ENCODE assay signal across 38 cellular contexts in genomic region chr20:33154252-33154651, GRCh38. TPM values are rescaled to one million over a fixed set of nuclear protein-coding genes. Genes with fewer than 3 reads are reported as not detected.
"Had no signal": no experiment of that assay in that cellular context is flagged by ENCODE, and none has a peak within 500 bp of the region (broad histone marks: within the 10 kb centered on the region; RNA-seq: fewer than 3 reads in every experiment).

No MANE protein-coding gene starts in this region.

- ATAC-seq: activated CD8-positive, alpha-beta T cell treated with anti-CD3 and anti-CD28 coated beads for 36 hours; activated naive CD4-positive, alpha-beta T cell treated with anti-CD3 and anti-CD28 coated beads, Interleukin-2, amount 50 U/mL, for 72 hours; activated T-cell treated with anti-CD3 and anti-CD28 coated beads, Interleukin-2, amount 50 U/mL, for 4 hours; activated T-cell treated with anti-CD3 and anti-CD28 coated beads, Interleukin-2, amount 50 U/mL, for 72 hours; activated T-helper 17 cell treated with anti-CD3 and anti-CD28 coated beads, Interleukin-2, amount 50 U/mL, for 72 hours; body of pancreas had no signal

- H3K36me3 Mint-ChIP-seq: activated CD4-positive, alpha-beta memory T cell treated with anti-CD3 and anti-CD28 coated beads for 36 hours; activated naive CD4-positive, alpha-beta T cell treated with anti-CD3 and anti-CD28 coated beads, Interleukin-2, amount 50 U/mL, for 72 hours; activated naive CD8-positive, alpha-beta T cell treated with anti-CD3 and anti-CD28 coated beads for 36 hours had no signal

- H3K4me1 ChIP-seq: adrenal gland, body of pancreas, breast epithelium had no signal

- H3K27me3 ChIP-seq: adrenal gland, body of pancreas, brain microvascular endothelial cell had no signal

- H3K27ac Mint-ChIP-seq: activated B cell treated with CpG ODN at 0.5 μM for 24 hours; activated CD4-positive, alpha-beta memory T cell treated with anti-CD3 and anti-CD28 coated beads for 36 hours; activated CD4-positive, alpha-beta T cell treated with anti-CD3 and anti-CD28 coated beads, Interleukin-2, amount 10 ng/mL, durations not matched to agents 24 days and 14 days; activated CD8-positive, alpha-beta T cell treated with anti-CD3 and anti-CD28 coated beads for 36 hours; activated naive CD4-positive, alpha-beta T cell treated with anti-CD3 and anti-CD28 coated beads for 36 hours; activated naive CD4-positive, alpha-beta T cell treated with anti-CD3 and anti-CD28 coated beads, Interleukin-2, amount 50 U/mL, for 72 hours; activated naive CD8-positive, alpha-beta T cell treated with anti-CD3 and anti-CD28 coated beads for 36 hours; activated T-cell treated with anti-CD3 and anti-CD28 coated beads, Interleukin-2, amount 50 U/mL, for 72 hours; activated T-helper 1 cell treated with anti-CD3 and anti-CD28 coated beads, Interleukin-12 subunit alpha, Interleukin-12 subunit beta, Interleukin-2, Interleukin-4 antibody, amounts not matched to agents 30 ng/mL and 10 ng/mL and 1 ng/mL, durations not matched to agents 14 hours and 24 hours and 36 hours; activated T-helper 17 cell treated with anti-CD3 and anti-CD28 coated beads, Interleukin-2, amount 50 U/mL, for 72 hours; T-helper 1 cell treated with Interleukin-12 subunit alpha and Interleukin-12 subunit beta and Interleukin-4 antibody, amounts not matched to agents 30 μg/mL and 1 μg/mL, for 36 hours; T-helper 2 cell treated with Interferon-gamma antibody and Interleukin-4, amounts not matched to agents 5 μg/mL and 100 μg/mL, for 36 hours had no signal

- H3K4me3 Mint-ChIP-seq: activated B cell treated with CpG ODN at 0.5 μM for 24 hours; activated CD4-positive, alpha-beta memory T cell treated with anti-CD3 and anti-CD28 coated beads for 36 hours; activated CD4-positive, alpha-beta T cell treated with anti-CD3 and anti-CD28 coated beads, Interleukin-2, amount 10 ng/mL, durations not matched to agents 24 days and 14 days; activated CD8-positive, alpha-beta T cell treated with anti-CD3 and anti-CD28 coated beads for 36 hours; activated naive CD4-positive, alpha-beta T cell treated with anti-CD3 and anti-CD28 coated beads for 36 hours; activated naive CD8-positive, alpha-beta T cell treated with anti-CD3 and anti-CD28 coated beads for 36 hours; activated T-cell treated with anti-CD3 and anti-CD28 coated beads, Interleukin-2, amount 50 U/mL, for 4 hours; activated T-cell treated with anti-CD3 and anti-CD28 coated beads, Interleukin-2, amount 50 U/mL, for 72 hours; activated T-helper 1 cell treated with anti-CD3 and anti-CD28 coated beads, Interleukin-12 subunit alpha, Interleukin-12 subunit beta, Interleukin-2, Interleukin-4 antibody, amounts not matched to agents 30 ng/mL and 10 ng/mL and 1 ng/mL, durations not matched to agents 14 hours and 24 hours and 36 hours; activated T-helper 17 cell treated with anti-CD3 and anti-CD28 coated beads, Interleukin-2, amount 50 U/mL, for 72 hours; T-helper 1 cell treated with Interleukin-12 subunit alpha and Interleukin-12 subunit beta and Interleukin-4 antibody, amounts not matched to agents 30 μg/mL and 1 μg/mL, for 36 hours; T-helper 2 cell treated with Interferon-gamma antibody and Interleukin-4, amounts not matched to agents 5 μg/mL and 100 μg/mL, for 36 hours had no signal

- H3K4me1 Mint-ChIP-seq: activated B cell treated with CpG ODN at 0.5 μM for 24 hours; activated CD4-positive, alpha-beta T cell treated with anti-CD3 and anti-CD28 coated beads, Interleukin-2, amount 10 ng/mL, durations not matched to agents 24 days and 14 days; activated naive CD8-positive, alpha-beta T cell treated with anti-CD3 and anti-CD28 coated beads for 36 hours; activated T-helper 17 cell treated with anti-CD3 and anti-CD28 coated beads, Interleukin-2, amount 50 U/mL, for 72 hours had no signal

- DNase-seq: activated B cell treated with CpG ODN at 0.5 μM for 24 hours; activated CD4-positive, alpha-beta memory T cell treated with anti-CD3 and anti-CD28 coated beads for 36 hours; activated CD4-positive, alpha-beta T cell treated with anti-CD3 and anti-CD28 coated beads for 4 hours; activated CD4-positive, alpha-beta T cell treated with anti-CD3 and anti-CD28 coated beads, Interleukin-2, amount 10 ng/mL, durations not matched to agents 24 days and 14 days; activated CD4-positive, alpha-beta T cell treated with anti-CD3 and anti-CD28 coated beads, Interleukin-2, amount 50 U/mL, for 1 hour; activated CD4-positive, alpha-beta T cell treated with anti-CD3 and anti-CD28 coated beads, Interleukin-2, amount 50 U/mL, for 4 hours; activated CD4-positive, CD25-positive, alpha-beta regulatory T cell treated with anti-CD3 and anti-CD28 coated beads, Interleukin-2, amount 50 U/mL, for 72 hours; activated CD8-positive, alpha-beta T cell treated with anti-CD3 and anti-CD28 coated beads for 36 hours; activated effector memory CD4-positive, alpha-beta T cell treated with anti-CD3 and anti-CD28 coated beads, Interleukin-2, amount 50 U/mL, for 16 hours; activated gamma-delta T cell treated with Interleukin-2 at 50 U/mL for 16 hours; activated naive CD4-positive, alpha-beta T cell; activated naive CD4-positive, alpha-beta T cell treated with anti-CD3 and anti-CD28 coated beads for 36 hours; activated naive CD4-positive, alpha-beta T cell treated with anti-CD3 and anti-CD28 coated beads, Interleukin-2, amount 50 U/mL, for 16 hours; activated naive CD8-positive, alpha-beta T cell treated with anti-CD3 and anti-CD28 coated beads for 36 hours; activated T-cell treated with anti-CD3 and anti-CD28 coated beads for 4 hours; activated T-cell treated with anti-CD3 and anti-CD28 coated beads, Interleukin-2, amount 50 U/mL, for 1 hour; activated T-cell treated with anti-CD3 and anti-CD28 coated beads, Interleukin-2, amount 50 U/mL, for 4 hours; activated T-cell treated with anti-CD3 and anti-CD28 coated beads, Interleukin-2, amount 50 U/mL, for 72 hours; adrenal gland; amniotic stem cell; aorta; body of pancreas; brain microvascular endothelial cell; central memory CD4-positive, alpha-beta T cell; T-helper 1 cell; T-helper 2 cell; T-helper 9 cell had no signal

- H3K27ac ChIP-seq: adrenal gland, body of pancreas, brain microvascular endothelial cell, breast epithelium, VCaP had no signal

- H3K9me3 ChIP-seq: adrenal gland, body of pancreas, breast epithelium had no signal

- H3K9me3 Mint-ChIP-seq: activated B cell treated with CpG ODN at 0.5 μM for 24 hours; activated CD4-positive, alpha-beta memory T cell treated with anti-CD3 and anti-CD28 coated beads for 36 hours; activated CD4-positive, alpha-beta T cell treated with anti-CD3 and anti-CD28 coated beads, Interleukin-2, amount 10 ng/mL, durations not matched to agents 24 days and 14 days; activated CD8-positive, alpha-beta T cell treated with anti-CD3 and anti-CD28 coated beads for 36 hours; activated naive CD4-positive, alpha-beta T cell treated with anti-CD3 and anti-CD28 coated beads for 36 hours; activated naive CD4-positive, alpha-beta T cell treated with anti-CD3 and anti-CD28 coated beads, Interleukin-2, amount 50 U/mL, for 72 hours; activated naive CD8-positive, alpha-beta T cell treated with anti-CD3 and anti-CD28 coated beads for 36 hours; activated T-cell treated with anti-CD3 and anti-CD28 coated beads, Interleukin-2, amount 50 U/mL, for 4 hours; activated T-cell treated with anti-CD3 and anti-CD28 coated beads, Interleukin-2, amount 50 U/mL, for 72 hours; activated T-helper 1 cell treated with anti-CD3 and anti-CD28 coated beads, Interleukin-12 subunit alpha, Interleukin-12 subunit beta, Interleukin-2, Interleukin-4 antibody, amounts not matched to agents 30 ng/mL and 10 ng/mL and 1 ng/mL, durations not matched to agents 14 hours and 24 hours and 36 hours; activated T-helper 17 cell treated with anti-CD3 and anti-CD28 coated beads, Interleukin-2, amount 50 U/mL, for 72 hours; T-helper 1 cell treated with Interleukin-12 subunit alpha and Interleukin-12 subunit beta and Interleukin-4 antibody, amounts not matched to agents 30 μg/mL and 1 μg/mL, for 36 hours; T-helper 2 cell treated with Interferon-gamma antibody and Interleukin-4, amounts not matched to agents 5 μg/mL and 100 μg/mL, for 36 hours had no signal

RNA-seq across cellular contexts. Expression of gene BPIFA2, which starts 13.7 kb away (rescaled TPM):
- total RNA-seq: activated B cell treated with CpG ODN at 0.5 μM for 24 hours; activated CD4-positive, alpha-beta memory T cell treated with anti-CD3 and anti-CD28 coated beads for 36 hours; activated CD4-positive, alpha-beta T cell treated with anti-CD3 and anti-CD28 coated beads, Interleukin-2, amount 10 ng/mL, durations not matched to agents 24 days and 14 days; activated CD8-positive, alpha-beta memory T cell treated with anti-CD3 and anti-CD28 coated beads for 36 hours; activated CD8-positive, alpha-beta T cell treated with anti-CD3 and anti-CD28 coated beads for 36 hours; activated naive CD4-positive, alpha-beta T cell treated with anti-CD3 and anti-CD28 coated beads for 36 hours; activated naive CD4-positive, alpha-beta T cell treated with anti-CD3 and anti-CD28 coated beads, Interleukin-2, amount 50 U/mL, for 72 hours; activated naive CD8-positive, alpha-beta T cell treated with anti-CD3 and anti-CD28 coated beads for 36 hours; activated T-cell treated with anti-CD3 and anti-CD28 coated beads, Interleukin-2, amount 50 U/mL, for 4 hours; activated T-cell treated with anti-CD3 and anti-CD28 coated beads, Interleukin-2, amount 50 U/mL, for 72 hours; activated T-helper 1 cell treated with anti-CD3 and anti-CD28 coated beads, Interleukin-12 subunit alpha, Interleukin-12 subunit beta, Interleukin-2, Interleukin-4 antibody, amounts not matched to agents 30 ng/mL and 10 ng/mL and 1 ng/mL, durations not matched to agents 14 hours and 24 hours and 36 hours; activated T-helper 17 cell treated with anti-CD3 and anti-CD28 coated beads, Interleukin-2, amount 50 U/mL, for 72 hours; adrenal gland; aorta; astrocyte; body of pancreas; breast epithelium; cardiac septum; cerebellum had no signal
